Comparison of ENCODE assay signal across 8 cellular contexts in the genomic region with DNA sequence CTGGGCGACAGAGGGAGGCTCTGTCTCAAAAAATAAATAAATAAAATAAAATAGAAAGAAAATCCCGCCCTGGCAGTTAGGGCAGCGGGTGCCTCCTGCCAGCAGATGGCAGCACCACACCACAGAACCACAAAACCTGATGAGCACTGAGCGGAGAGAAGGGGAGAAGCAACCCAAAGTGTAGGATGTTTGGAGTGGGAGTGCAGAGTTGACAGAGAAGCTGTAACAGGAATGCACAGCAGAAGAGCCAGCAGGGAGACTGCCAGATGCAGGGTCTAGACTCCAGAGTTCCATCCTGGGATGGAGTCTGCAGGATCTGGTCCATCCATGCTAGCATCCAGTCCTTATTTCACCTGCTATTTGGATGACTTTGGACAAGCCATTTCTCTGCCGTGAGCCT. TPM values are rescaled to one million over a fixed set of nuclear protein-coding genes. Genes with fewer than 3 reads are reported as not detected.
DNase-seq lines count a peak whose midpoint lies in the region; ATAC-seq and TF ChIP-seq lines count a peak whose summit lies in the region.

No MANE protein-coding gene starts in this region.

- TF ChIP-seq CTCF in GM10266 (IDR thresholded peaks at IDR 0.05; ENCODE audit: control insufficient read depth, insufficient read depth, low read depth, missing control alignments) (peak; percentile 80), smooth muscle cell (IDR thresholded peaks at IDR 0.05; ENCODE audit: borderline replicate concordance, insufficient read depth, poor library complexity, severe bottlenecking) (peak; percentile 99)

- H2AFZ ChIP-seq in smooth muscle cell (ENCODE audit: low read depth): no peak overlapping the region

- H3K79me2 ChIP-seq in smooth muscle cell (ENCODE audit: low read depth): no peaks in the 10 kb centered on the region

- H3K27me3 ChIP-seq in MG63: peaks cover 16% of the 10 kb centered on the region
- no peaks in the 10 kb centered on the region for H3K27me3 ChIP-seq in right cardiac atrium (ENCODE audit: control insufficient read depth, insufficient read depth)
- peaks cover 20% of the 10 kb centered on the region for H3K27me3 ChIP-seq in smooth muscle cell (ENCODE audit: low read depth)

- H3K4me2 ChIP-seq in smooth muscle cell: no peak overlapping the region

- no peak overlapping the region for H3K9ac ChIP-seq in smooth muscle cell (ENCODE audit: low read depth)

- no peaks in the 10 kb centered on the region for H3K4me1 ChIP-seq in right cardiac atrium (ENCODE audit: control insufficient read depth, insufficient read depth, low read length)
- no peaks in the 10 kb centered on the region for H3K4me1 ChIP-seq in smooth muscle cell (ENCODE audit: low read depth)

- intact Hi-C loops in right cardiac atrium (cut with DNase I): loop anchor here in 3 of 4 donors (2.0 to 10.0 kb wide), 4 partner anchors 161 to 1034 kb away; a partner anchor contains a TSS

- H3K27ac ChIP-seq in right cardiac atrium (ENCODE audit: low read length) (no peak overlapping the region), smooth muscle cell (ENCODE audit: low read depth) (no peak overlapping the region)

- H3K36me3 ChIP-seq in MG63 (no peaks in the 10 kb centered on the region), smooth muscle cell (ENCODE audit: low read depth) (no peaks in the 10 kb centered on the region)

- ATAC-seq in right cardiac atrium (peak; percentile 82 to 88), HG03045 (IDR thresholded peaks at IDR 0.05; ENCODE audit: unreplicated experiment) (no peak)

- H3K9me3 ChIP-seq in MG63 (no peaks in the 10 kb centered on the region), right cardiac atrium (ENCODE audit: control insufficient read depth, low read length) (no peaks in the 10 kb centered on the region), smooth muscle cell (replicated peaks; ENCODE audit: low read depth) (no peaks in the 10 kb centered on the region)

- H3K4me3 ChIP-seq in MG63 (no peak overlapping the region), right cardiac atrium (ENCODE audit: low read length) (no peak overlapping the region), smooth muscle cell (no peak overlapping the region)

- no peaks in the 10 kb centered on the region for H4K20me1 ChIP-seq in smooth muscle cell (ENCODE audit: low read depth)

- H3F3A ChIP-seq in smooth muscle cell (ENCODE audit: low read depth): no peaks in the 10 kb centered on the region

- 12% methylated on average over 5 of the region's 5 CpGs for WGBS in right cardiac atrium
- 17% methylated on average over 5 of the region's 5 CpGs for WGBS in smooth muscle cell (ENCODE audit: low lambda C conversion rate)

- DNase-seq in A172 (ENCODE audit: low spot score) (peak; percentile 73), GM10266 (ENCODE audit: extremely low spot score) (peak; percentile 59), MG63 (peak; percentile 63), SW480 (ENCODE audit: low spot score) (peak; percentile 55), amygdala (lab: John Stamatoyannopoulos, UW) (peak in 49 of 56 donors; percentile 4 to 79 (median 45)), right cardiac atrium (peak; percentile 64 to 87 (median 84)), smooth muscle cell (lab: John Stamatoyannopoulos, UW; ENCODE audit: unreplicated experiment) (peak; percentile 21)

RNA-seq across cellular contexts. Expression of a gene that starts 29.7 kb away (rescaled TPM):
- 145 and 179 TPM in 2 replicates for total RNA-seq in A172 (2014; rRNA removed; shearing (Covaris generic))
- total RNA-seq in MG63 (2014; rRNA removed; shearing (Covaris generic); ENCODE audit: low replicate concordance): 25.3 and 26.3 TPM in 2 replicates
- total RNA-seq in right cardiac atrium: 10 to 100 TPM; 11.7 to 19.0 (median 15.6) TPM
- polyA plus RNA-seq in right cardiac atrium: 6.0 TPM
- 58.4 and 66.6 TPM in 2 replicates for total RNA-seq in smooth muscle cell
- 40.9 and 41.2 TPM in 2 replicates for polyA plus RNA-seq in smooth muscle cell

Comparison
In these comparisons a context has a peak if more than half of its experiments do, and no peak if none do; other contexts are left out.
1. DNase-seq: peak in every context shown above with its lines; median percentile 84 in right cardiac atrium; 73 in A172; 63 in MG63; 59 in GM10266; 55 in SW480; 45 in amygdala; 21 in smooth muscle cell.